ENCODE assay signal across 14 cellular contexts in the genomic region with DNA sequence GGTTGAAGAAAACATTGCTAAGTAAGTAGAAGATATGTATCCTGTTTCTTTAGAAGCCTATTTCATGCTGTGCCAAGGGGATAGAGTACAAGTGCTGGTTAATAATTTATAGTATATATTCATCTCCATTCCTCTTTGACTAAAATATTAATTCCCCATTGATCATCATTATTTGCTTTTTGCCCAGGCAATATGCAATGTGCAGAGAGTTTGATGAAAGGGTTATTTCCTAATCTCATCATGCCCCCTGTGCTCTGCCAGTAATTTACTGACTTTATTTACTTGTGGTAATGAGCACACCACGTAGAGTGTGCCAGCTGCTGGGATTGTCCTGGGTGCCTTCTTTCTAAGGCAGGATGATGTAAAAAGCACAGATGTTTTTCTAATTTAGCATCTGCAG.
DNase-seq lines count a peak whose midpoint lies in the region; TF ChIP-seq lines count a peak whose summit lies in the region.
"Had no signal": no experiment of that assay in that cellular context is flagged by ENCODE, and none has a peak within 500 bp of the region (broad histone marks: within the 10 kb centered on the region; RNA-seq: fewer than 3 reads in every experiment).

No MANE protein-coding gene starts in this region.

- H2AK5ac ChIP-seq in trophoblast cell (ENCODE audit: low read length) = no peak overlapping the region

- no peak overlapping the region for H3K14ac ChIP-seq in trophoblast cell (ENCODE audit: low read length)

- H3K4me1 ChIP-seq in OCI-LY3 (ENCODE audit: low read length) (peaks cover 56% of the 10 kb centered on the region), parathyroid adenoma (peaks cover 49% of the 10 kb centered on the region), trophoblast cell (ENCODE audit: control insufficient read depth in 1 of 2, insufficient read depth in 2 of 2, low read length in 2 of 2) (no peaks in the 10 kb centered on the region)

- TF ChIP-seq CTCF in HL-60 (IDR thresholded peaks at IDR 0.05; ENCODE audit: insufficient read depth, low read length) = no peak
- TF ChIP-seq CTCF in OCI-LY3 (IDR thresholded peaks at IDR 0.05; ENCODE audit: low read depth, low read length) = no peak
- no peak for TF ChIP-seq CTCF in parathyroid adenoma (IDR thresholded peaks at IDR 0.05)

- no peak overlapping the region for H2BK5ac ChIP-seq in trophoblast cell (ENCODE audit: low read depth, low read length, poor library complexity)

- H4K91ac ChIP-seq in trophoblast cell (ENCODE audit: low read depth, low read length) = no peak overlapping the region

- no peak overlapping the region for H3K9ac ChIP-seq in OCI-LY3 (ENCODE audit: low read length)
- H3K9ac ChIP-seq in parathyroid adenoma = no peak overlapping the region
- no peak overlapping the region for H3K9ac ChIP-seq in trophoblast cell (ENCODE audit: low read length)

- no CpG with 5 or more reads among the region's 1 CpG for WGBS in trophoblast cell (ENCODE audit: extremely low coverage, insufficient coverage, insufficient read length)

- no peak overlapping the region for H4K12ac ChIP-seq in trophoblast cell (ENCODE audit: low read depth, low read length)

- DNase-seq in NCI-H2107 treated with DMSO at 0.1 percent for 48 hours (lab: John Stamatoyannopoulos, UW; ENCODE audit: unreplicated experiment) = peak; percentile 14
- no peak for DNase-seq in NCI-H2107 (lab: John Stamatoyannopoulos, UW)
- DNase-seq in HL-60 (ENCODE audit: low read depth in 1 of 2, low spot score in 1 of 2) = no peak
- DNase-seq in NCI-H187 (lab: John Stamatoyannopoulos, UW) = no peak
- no peak for DNase-seq in dedifferentiated amniotic fluid mesenchymal stem cell (ENCODE audit: extremely low spot score)
- no peak for DNase-seq in trophoblast cell
- DNase-seq: activated CD4-positive, alpha-beta T cell treated with anti-CD3 and anti-CD28 coated beads, Interleukin-2, amount 50 U/mL, for 48 hours; activated naive CD8-positive, alpha-beta T cell treated with anti-CD3 and anti-CD28 coated beads, Interleukin-2, amount 50 U/mL, for 24 hours; Caco-2; central memory CD4-positive, alpha-beta T cell; gastrocnemius medialis had no signal

- H2AFZ ChIP-seq in OCI-LY3 (ENCODE audit: low read depth, low read length) = no peak overlapping the region
- H2AFZ ChIP-seq in parathyroid adenoma = peak overlapping the region; percentile 30
- H2AFZ ChIP-seq in trophoblast cell (ENCODE audit: insufficient read depth, low read length, poor library complexity) = no peak overlapping the region

- peak overlapping the region; percentile 9; the same call in 1 of the 2 replicates for H3K4me2 ChIP-seq in OCI-LY3 (ENCODE audit: low read length)
- H3K4me2 ChIP-seq in parathyroid adenoma (ENCODE audit: low read length) = no peak overlapping the region
- no peak overlapping the region for H3K4me2 ChIP-seq in trophoblast cell (ENCODE audit: low read length)

- no peak overlapping the region for H3K18ac ChIP-seq in trophoblast cell (ENCODE audit: low read length)

- H3K27ac ChIP-seq in HL-60 (replicated peaks) (0 out of 2 replicates have a peak overlapping the region, but pooled peaks have one; percentile 7), OCI-LY3 (ENCODE audit: low read length) (no peak overlapping the region), parathyroid adenoma (no peak overlapping the region), trophoblast cell (ENCODE audit: low read depth, low read length) (no peak overlapping the region)

- H3K4ac ChIP-seq in trophoblast cell (ENCODE audit: low read depth, low read length) = no peak overlapping the region

- H2BK120ac ChIP-seq in trophoblast cell (ENCODE audit: insufficient read depth, low read length, poor library complexity) = no peak overlapping the region

- H3K36me3 ChIP-seq in OCI-LY3 (replicated peaks; ENCODE audit: low read depth, low read length) = no peaks in the 10 kb centered on the region
- H3K36me3 ChIP-seq in parathyroid adenoma (ENCODE audit: control insufficient read depth, insufficient read depth, low read length) = no peaks in the 10 kb centered on the region
- H3K36me3 ChIP-seq in trophoblast cell (ENCODE audit: control insufficient read depth in 1 of 2, insufficient read depth in 2 of 2, low read length in 2 of 2) = no peaks in the 10 kb centered on the region
- H3K36me3 ChIP-seq: gastrocnemius medialis, suprapubic skin had no signal

- no peak overlapping the region for H3K4me3 ChIP-seq in HL-60 (replicated peaks; ENCODE audit: insufficient read depth, low read length)
- no peak overlapping the region for H3K4me3 ChIP-seq in OCI-LY3 (ENCODE audit: low read length)
- no peak overlapping the region for H3K4me3 ChIP-seq in parathyroid adenoma (ENCODE audit: low read depth, low read length)
- no peak overlapping the region for H3K4me3 ChIP-seq in trophoblast cell (ENCODE audit: low read depth, low read length)
- H3K4me3 ChIP-seq: gastrocnemius medialis, suprapubic skin had no signal

- H3K79me1 ChIP-seq in trophoblast cell (ENCODE audit: low read length) = no peaks in the 10 kb centered on the region

- no peaks in the 10 kb centered on the region for H3K79me2 ChIP-seq in OCI-LY3 (ENCODE audit: low read length)
- H3K79me2 ChIP-seq in parathyroid adenoma = no peaks in the 10 kb centered on the region
- no peaks in the 10 kb centered on the region for H3K79me2 ChIP-seq in trophoblast cell (ENCODE audit: control insufficient read depth, insufficient read depth, low read length, poor library complexity)

- no peak overlapping the region for H2BK12ac ChIP-seq in trophoblast cell (ENCODE audit: low read length)

- no peaks in the 10 kb centered on the region for H3K27me3 ChIP-seq in HL-60 (ENCODE audit: insufficient read depth, poor library complexity, severe bottlenecking)
- no peaks in the 10 kb centered on the region for H3K27me3 ChIP-seq in OCI-LY3 (ENCODE audit: low read depth, low read length)
- H3K27me3 ChIP-seq in parathyroid adenoma (ENCODE audit: control insufficient read depth, insufficient read depth, low read length) = no peaks in the 10 kb centered on the region
- no peaks in the 10 kb centered on the region for H3K27me3 ChIP-seq in trophoblast cell (ENCODE audit: insufficient read depth, low read length)
- H3K27me3 ChIP-seq: gastrocnemius medialis, suprapubic skin had no signal

- no peaks in the 10 kb centered on the region for H4K20me1 ChIP-seq in OCI-LY3 (ENCODE audit: insufficient read depth, low read length)

- H3K9me3 ChIP-seq in OCI-LY3 (ENCODE audit: insufficient read depth, low read length) = no peaks in the 10 kb centered on the region
- H3K9me3 ChIP-seq in parathyroid adenoma (ENCODE audit: control insufficient read depth, low read length) = no peaks in the 10 kb centered on the region
- H3K9me3 ChIP-seq in trophoblast cell (ENCODE audit: insufficient read depth, low read depth, low read length) = peaks cover 3% of the 10 kb centered on the region
- H3K9me3 ChIP-seq: Caco-2, gastrocnemius medialis, suprapubic skin had no signal

- H4K8ac ChIP-seq in trophoblast cell (ENCODE audit: low read depth, low read length) = no peak overlapping the region

- H3K23ac ChIP-seq in trophoblast cell (ENCODE audit: low read length) = no peak overlapping the region
